Comparison of ENCODE assay signal across 26 cellular contexts in the genomic region with DNA sequence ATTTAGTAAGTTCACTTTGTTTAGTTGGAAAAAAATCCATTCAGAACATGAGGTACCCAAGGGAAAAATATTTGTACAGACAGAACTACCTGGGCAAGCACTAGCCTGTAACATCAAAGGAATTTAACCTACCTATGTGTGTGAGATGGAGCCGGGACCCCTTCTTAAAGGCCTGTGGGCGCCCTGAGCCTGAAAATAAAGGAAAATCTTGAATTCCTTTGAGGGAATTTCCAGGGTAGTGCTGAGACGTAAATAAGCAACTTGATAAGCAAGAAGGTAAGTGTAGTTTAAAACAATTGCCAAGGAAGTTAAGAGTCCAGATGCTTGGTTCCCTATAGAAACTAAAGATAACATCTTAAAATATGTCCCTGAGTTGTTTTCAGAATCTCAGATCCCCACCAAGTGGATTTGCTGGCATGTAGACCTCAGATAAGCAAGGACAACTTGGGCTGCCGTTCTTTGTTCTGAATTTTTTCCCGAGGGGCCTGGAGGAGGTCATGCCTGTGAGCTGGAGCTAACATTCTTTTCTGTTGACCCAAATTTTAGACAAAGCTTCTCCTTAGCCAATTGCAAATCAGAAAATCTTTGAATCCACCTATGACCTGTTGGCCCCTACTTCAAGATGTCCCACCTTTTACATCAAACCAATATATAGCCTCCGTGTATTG. TPM values are rescaled to one million over a fixed set of nuclear protein-coding genes. Genes with fewer than 3 reads are reported as not detected.
"Had no signal": no experiment of that assay in that cellular context is flagged by ENCODE, and none has a peak within 500 bp of the region (broad histone marks: within the 10 kb centered on the region; RNA-seq: fewer than 3 reads in every experiment).

No MANE protein-coding gene starts in this region.

- H3K79me2 ChIP-seq: hepatocyte had no signal

- H3K27ac ChIP-seq: hepatocyte, left ventricle myocardium inferior, sigmoid colon, stomach, suprapubic skin, tibial nerve, VCaP had no signal

- H3K27me3 Mint-ChIP-seq: activated CD4-positive, alpha-beta T cell treated with anti-CD3 and anti-CD28 coated beads, Interleukin-2, amount 10 ng/mL, durations not matched to agents 24 days and 14 days; activated CD8-positive, alpha-beta T cell treated with anti-CD3 and anti-CD28 coated beads for 36 hours; naive B cell; stimulated activated memory B cell treated with anti-CD40 and anti-IgM and Interleukin-4, amounts not matched to agents 10 μg/mL and 1 μg/mL and 100 μg/mL, for 72 hours had no signal

- H2AFZ ChIP-seq: hepatocyte had no signal

- DNase-seq: activated CD4-positive, alpha-beta T cell treated with anti-CD3 and anti-CD28 coated beads, Interleukin-2, amount 10 ng/mL, durations not matched to agents 24 days and 14 days; activated CD8-positive, alpha-beta T cell treated with anti-CD3 and anti-CD28 coated beads for 36 hours; activated T-cell treated with anti-CD3 and anti-CD28 coated beads, Interleukin-2, amount 50 U/mL, for 1 hour; erythroblast; foreskin melanocyte; glutamatergic neuron; immature natural killer cell; kidney glomerular epithelial cell; left ventricle myocardium inferior; mammary epithelial cell; naive B cell; retina; sigmoid colon; stimulated activated CD4-positive, alpha-beta T cell treated with anti-CD3 and anti-CD28 coated beads, Interleukin-15, amount 100 ng/mL, for 24 hours; stomach; SW 1271 had no signal

- H3K9me3 ChIP-seq: left ventricle myocardium inferior, sigmoid colon, stomach, suprapubic skin, tibial nerve had no signal

- H3K27me3 ChIP-seq: hepatocyte, sigmoid colon, stomach, suprapubic skin, tibial nerve had no signal

- H3K4me1 ChIP-seq: suprapubic skin, tibial nerve had no signal

- H3K4me1 Mint-ChIP-seq: activated CD4-positive, alpha-beta T cell treated with anti-CD3 and anti-CD28 coated beads, Interleukin-2, amount 10 ng/mL, durations not matched to agents 24 days and 14 days; immature natural killer cell; naive B cell; stimulated activated memory B cell treated with anti-CD40 and anti-IgM and Interleukin-4, amounts not matched to agents 10 μg/mL and 1 μg/mL and 100 μg/mL, for 72 hours had no signal

- H3K4me3 Mint-ChIP-seq: activated CD4-positive, alpha-beta T cell treated with anti-CD3 and anti-CD28 coated beads, Interleukin-2, amount 10 ng/mL, durations not matched to agents 24 days and 14 days; activated CD8-positive, alpha-beta T cell treated with anti-CD3 and anti-CD28 coated beads for 36 hours; immature natural killer cell; naive B cell; neural crest cell; stimulated activated memory B cell treated with anti-CD40 and anti-IgM and Interleukin-4, amounts not matched to agents 10 μg/mL and 1 μg/mL and 100 μg/mL, for 72 hours had no signal

- H3K9me3 Mint-ChIP-seq: activated CD4-positive, alpha-beta T cell treated with anti-CD3 and anti-CD28 coated beads, Interleukin-2, amount 10 ng/mL, durations not matched to agents 24 days and 14 days; activated CD8-positive, alpha-beta T cell treated with anti-CD3 and anti-CD28 coated beads for 36 hours; activated naive CD4-positive, alpha-beta T cell treated with anti-CD3 and anti-CD28 coated beads, Interleukin-2, amount 50 U/mL, for 72 hours; immature natural killer cell; naive B cell; neural crest cell; stimulated activated memory B cell treated with anti-CD40 and anti-IgM and Interleukin-4, amounts not matched to agents 10 μg/mL and 1 μg/mL and 100 μg/mL, for 72 hours had no signal

- H3K4me2 ChIP-seq: hepatocyte, smooth muscle cell had no signal

- H3K27ac Mint-ChIP-seq: activated CD4-positive, alpha-beta T cell treated with anti-CD3 and anti-CD28 coated beads, Interleukin-2, amount 10 ng/mL, durations not matched to agents 24 days and 14 days; activated CD8-positive, alpha-beta T cell treated with anti-CD3 and anti-CD28 coated beads for 36 hours; activated naive CD4-positive, alpha-beta T cell treated with anti-CD3 and anti-CD28 coated beads, Interleukin-2, amount 50 U/mL, for 72 hours; stimulated activated memory B cell treated with anti-CD40 and anti-IgM and Interleukin-4, amounts not matched to agents 10 μg/mL and 1 μg/mL and 100 μg/mL, for 72 hours had no signal

- ATAC-seq: activated CD4-positive, CD25-positive, alpha-beta regulatory T cell treated with anti-CD3 and anti-CD28 coated beads, Interleukin-2, amount 50 U/mL, for 24 hours; activated CD8-positive, alpha-beta T cell treated with anti-CD3 and anti-CD28 coated beads for 36 hours; activated naive CD4-positive, alpha-beta T cell treated with anti-CD3 and anti-CD28 coated beads, Interleukin-2, amount 50 U/mL, for 72 hours; stimulated activated memory B cell treated with anti-CD40 and anti-IgM and Interleukin-4, amounts not matched to agents 10 μg/mL and 1 μg/mL and 100 μg/mL, for 72 hours had no signal

- H3K4me3 ChIP-seq: hepatocyte, left ventricle myocardium inferior, sigmoid colon, smooth muscle cell, stomach, suprapubic skin, tibial nerve had no signal

RNA-seq across cellular contexts. Expression of a gene that starts 35.3 kb away (rescaled TPM):
- total RNA-seq: activated CD4-positive, alpha-beta T cell treated with anti-CD3 and anti-CD28 coated beads, Interleukin-2, amount 10 ng/mL, durations not matched to agents 24 days and 14 days; activated CD8-positive, alpha-beta T cell treated with anti-CD3 and anti-CD28 coated beads for 36 hours; activated naive CD4-positive, alpha-beta T cell treated with anti-CD3 and anti-CD28 coated beads, Interleukin-2, amount 50 U/mL, for 72 hours; left ventricle myocardium inferior; neural crest cell; T-helper 2 cell treated with Interferon-gamma antibody and Interleukin-4, amounts not matched to agents 100 ng/mL and 5 ng/mL, for 36 hours had no signal
- polyA plus RNA-seq: immature natural killer cell had no signal
